10 cellular contexts compared by ENCODE assay signal in genomic region chr2:171327043-171327496, GRCh38.
DNase-seq lines count a peak whose midpoint lies in the region; ATAC-seq and TF ChIP-seq lines count a peak whose summit lies in the region.
"Had no signal": no experiment of that assay in that cellular context is flagged by ENCODE, and none has a peak within 500 bp of the region (broad histone marks: within the 10 kb centered on the region; RNA-seq: fewer than 3 reads in every experiment).

No MANE protein-coding gene starts in this region.

- no peak overlapping the region for H3K4me3 Mint-ChIP-seq in CD4-positive, alpha-beta T cell
- peak overlapping the region; percentile 2 to 8; a peak in 1 of 5 replicates for H3K4me3 Mint-ChIP-seq in H9
- H3K4me3 Mint-ChIP-seq in activated CD4-positive, alpha-beta memory T cell treated with anti-CD3 and anti-CD28 coated beads for 36 hours = no peak overlapping the region
- H3K4me3 Mint-ChIP-seq: neural crest cell had no signal

- peak overlapping the region; percentile 17 for H3K27ac ChIP-seq in CD4-positive, alpha-beta T cell (ENCODE audit: low read depth, low read length)
- H3K27ac ChIP-seq in H9 (ENCODE audit: insufficient read length, low read depth, low read length) = peak overlapping the region; percentile 98
- no peak overlapping the region for H3K27ac ChIP-seq in dorsolateral prefrontal cortex

- no peak overlapping the region for H3K9ac ChIP-seq in H9 (ENCODE audit: extremely low read depth, insufficient read length, low read length)

- no peak for TF ChIP-seq CTCF in CD4-positive, alpha-beta T cell (IDR thresholded peaks at IDR 0.05)
- TF ChIP-seq CTCF in H9 (conservative IDR thresholded peaks at IDR 0.05) (no peak), dorsolateral prefrontal cortex (IDR thresholded peaks at IDR 0.05 in 54 of 56, conservative IDR thresholded peaks at IDR 0.05 in 2 of 56; ENCODE audit: low read depth in 1 of 56, partially characterized antibody in 56 of 56) (no peak)

- intact Hi-C loops in CD4-positive, alpha-beta T cell (cut with DNase I, micrococcal nuclease) = loop anchor here (10.0 kb wide), 3 partner anchors 88 to 352 kb away; partner anchors contain the start of gene TLK1 (in 1 of the 2)
- intact Hi-C loops in activated CD4-positive, alpha-beta memory T cell treated with anti-CD3 and anti-CD28 coated beads for 36 hours (cut with micrococcal nuclease) = no loop called here
- intact Hi-C loops in dorsolateral prefrontal cortex (cut with DNase I) = no loop called here

- no peaks in the 10 kb centered on the region for H3K9me3 ChIP-seq in CD4-positive, alpha-beta T cell (ENCODE audit: control insufficient read depth, low read length)
- H3K9me3 ChIP-seq in H9 (ENCODE audit: control insufficient read depth, low read depth, low read length) = no peaks in the 10 kb centered on the region

- H3K14ac ChIP-seq in H9 (ENCODE audit: insufficient read depth, low read length) = no peak overlapping the region

- H3K56ac ChIP-seq in H9 (ENCODE audit: insufficient read length, low read depth, low read length) = no peak overlapping the region

- H3K23ac ChIP-seq in H9 (ENCODE audit: insufficient read length, low read depth, low read length) = no peak overlapping the region

- no peak for ATAC-seq in CD4-positive, alpha-beta T cell (ENCODE audit: poor library complexity)
- no peak for ATAC-seq in HG03378 (IDR thresholded peaks at IDR 0.05; ENCODE audit: unreplicated experiment)
- ATAC-seq in GM18868 (IDR thresholded peaks at IDR 0.05; ENCODE audit: unreplicated experiment) = no peak

- no peak overlapping the region for H3K4me3 ChIP-seq in dorsolateral prefrontal cortex

- H3K27me3 Mint-ChIP-seq in CD4-positive, alpha-beta T cell = no peaks in the 10 kb centered on the region
- H3K27me3 Mint-ChIP-seq in H9 (ENCODE audit: low read depth) = no peaks in the 10 kb centered on the region; the same call in 1 of the 2 replicates
- H3K27me3 Mint-ChIP-seq in activated CD4-positive, alpha-beta memory T cell treated with anti-CD3 and anti-CD28 coated beads for 36 hours = no peaks in the 10 kb centered on the region

- peaks cover 10% of the 10 kb centered on the region for H3K4me1 ChIP-seq in H9 (ENCODE audit: insufficient read depth, low read length)

- peak overlapping the region; percentile 72 for H3K27ac Mint-ChIP-seq in CD4-positive, alpha-beta T cell
- H3K27ac Mint-ChIP-seq in H9 = peak overlapping the region; percentile 21 to 90 (median 68)
- peak overlapping the region; percentile 54 for H3K27ac Mint-ChIP-seq in activated CD4-positive, alpha-beta memory T cell treated with anti-CD3 and anti-CD28 coated beads for 36 hours

- H4K8ac ChIP-seq in H9 (replicated peaks; ENCODE audit: insufficient read length, low read depth, low read length) = no peak overlapping the region

- no peak overlapping the region for H2BK20ac ChIP-seq in H9 (ENCODE audit: low read depth, low read length, poor library complexity, severe bottlenecking)

- peaks cover 9% of the 10 kb centered on the region for H3K36me3 Mint-ChIP-seq in CD4-positive, alpha-beta T cell (ENCODE audit: low read depth)
- peaks cover 14 to 25% (median 17%) of the 10 kb centered on the region in 3 experiments for H3K36me3 Mint-ChIP-seq in H9 (ENCODE audit: insufficient read depth in 1 of 3, low read depth in 3 of 3)
- H3K36me3 Mint-ChIP-seq in activated CD4-positive, alpha-beta memory T cell treated with anti-CD3 and anti-CD28 coated beads for 36 hours = peaks cover 14% of the 10 kb centered on the region

- peaks cover 49% of the 10 kb centered on the region for H3K4me1 Mint-ChIP-seq in CD4-positive, alpha-beta T cell (ENCODE audit: low read depth)
- peaks cover 40 to 42% of the 10 kb centered on the region in 2 experiments for H3K4me1 Mint-ChIP-seq in H9
- H3K4me1 Mint-ChIP-seq in activated CD4-positive, alpha-beta memory T cell treated with anti-CD3 and anti-CD28 coated beads for 36 hours (ENCODE audit: low read depth) = peaks cover 43% of the 10 kb centered on the region

- no peak overlapping the region for H2AK5ac ChIP-seq in H9 (ENCODE audit: insufficient read length, low read length)

- H2BK12ac ChIP-seq in H9 (ENCODE audit: insufficient read length, low read depth, low read length) = no peak overlapping the region

- H2BK120ac ChIP-seq in H9 (ENCODE audit: low read depth, low read length, poor library complexity, severe bottlenecking) = no peak overlapping the region

- no peak overlapping the region for H3K4ac ChIP-seq in H9 (ENCODE audit: low read depth, low read length)

- H3T11ph ChIP-seq in H9 (ENCODE audit: low read length) = peak overlapping the region; percentile 59

- peak overlapping the region; percentile 12 for H2BK5ac ChIP-seq in H9 (ENCODE audit: insufficient read length, low read length)

- CTCF ChIA-PET in CD4-positive, alpha-beta T cell (lab: Charles Lee) = interaction anchor here (1.0 to 1.3 kb wide), 2 partner anchors 8 to 17 kb away, joined by 4 read pairs; no protein-coding TSS in a partner anchor
- CTCF ChIA-PET in activated CD4-positive, alpha-beta memory T cell treated with anti-CD3 and anti-CD28 coated beads for 36 hours (lab: Charles Lee) = interaction anchor here (0.9 to 1.7 kb wide), 3 partner anchors 8 to 89 kb away, joined by 3 to 12 read pairs (median 4); no protein-coding TSS in a partner anchor

- no peaks in the 10 kb centered on the region for H3K79me1 ChIP-seq in H9 (ENCODE audit: insufficient read depth, low read depth, low read length, poor library complexity, severe bottlenecking)

- POLR2A ChIA-PET in CD4-positive, alpha-beta T cell (lab: Charles Lee) = interaction anchor here (0.9 to 2.6 kb wide), 6 partner anchors 9 to 354 kb away, joined by 3 to 14 read pairs (median 7); partner anchors contain the start of genes DCAF17, METTL8 and TLK1
- POLR2A ChIA-PET in activated CD4-positive, alpha-beta memory T cell treated with anti-CD3 and anti-CD28 coated beads for 36 hours (lab: Charles Lee) = interaction anchor here (0.5 to 4.4 kb wide), 10 partner anchors 8 to 186 kb away, joined by 3 to 16 read pairs (median 4); partner anchors contain the start of genes DCAF17 and METTL8

- no CpG with 5 or more reads among the region's 4 CpGs for WGBS in H9 (ENCODE audit: extremely low coverage, insufficient read length, low lambda C conversion rate)

- DNase-seq in CD4-positive, alpha-beta T cell = no peak
- no peak for DNase-seq in H9
- DNase-seq in activated CD4-positive, alpha-beta memory T cell treated with anti-CD3 and anti-CD28 coated beads for 36 hours = no peak
- DNase-seq in iPS DF 19.7 (ENCODE audit: low read depth, low spot score) = peak; percentile 57
- no peak for DNase-seq in NCI-H748 treated with DMSO at 0.1 percent for 48 hours (lab: John Stamatoyannopoulos, UW)
- no peak for DNase-seq in dorsolateral prefrontal cortex
- DNase-seq: islet precursor cell had no signal

- H2AFZ ChIP-seq in H9 (ENCODE audit: low read length) = no peak overlapping the region

- no peak overlapping the region for H2BK15ac ChIP-seq in H9 (ENCODE audit: low read depth, low read length)

- no peaks in the 10 kb centered on the region for H3K27me3 ChIP-seq in CD4-positive, alpha-beta T cell (ENCODE audit: control insufficient read depth, insufficient read depth, low read length)
- H3K27me3 ChIP-seq in H9 (ENCODE audit: insufficient read depth, low read length) (no peaks in the 10 kb centered on the region), dorsolateral prefrontal cortex (no peaks in the 10 kb centered on the region)

- H3K9me3 Mint-ChIP-seq in CD4-positive, alpha-beta T cell = no peaks in the 10 kb centered on the region
- no peaks in the 10 kb centered on the region for H3K9me3 Mint-ChIP-seq in H9
- H3K9me3 Mint-ChIP-seq in activated CD4-positive, alpha-beta memory T cell treated with anti-CD3 and anti-CD28 coated beads for 36 hours = no peaks in the 10 kb centered on the region
- H3K9me3 Mint-ChIP-seq: neural crest cell had no signal

- no peak overlapping the region for H4K91ac ChIP-seq in H9 (ENCODE audit: insufficient read length, low read depth, low read length)

- H3K4me2 ChIP-seq in H9 (ENCODE audit: insufficient read depth, insufficient read length, low read length) = peak overlapping the region; percentile 32

- H3K18ac ChIP-seq in H9 (ENCODE audit: insufficient read length, low read depth, low read length) = no peak overlapping the region

- no peaks in the 10 kb centered on the region for H3K23me2 ChIP-seq in H9 (ENCODE audit: insufficient read length, low read depth, low read length, poor library complexity, severe bottlenecking)

- no peak overlapping the region for H4K5ac ChIP-seq in H9 (ENCODE audit: insufficient read length, low read depth, low read length)

- no peaks in the 10 kb centered on the region for H4K20me1 ChIP-seq in H9 (ENCODE audit: control insufficient read depth, insufficient read depth, insufficient read length)

- H3K79me2 ChIP-seq in H9 (ENCODE audit: insufficient read depth, low read length) = no peaks in the 10 kb centered on the region

Comparison
In these comparisons a context has a peak if more than half of its experiments do, and no peak if none do; other contexts are left out.
1. H3K27ac ChIP-seq: peak in CD4-positive, alpha-beta T cell (single experiment) and H9 (single experiment); none in dorsolateral prefrontal cortex (0 of 59).
2. H3K4me3 Mint-ChIP-seq: peak in H9 (2 of 2); none in CD4-positive, alpha-beta T cell (single experiment) and activated CD4-positive, alpha-beta memory T cell treated with anti-CD3 and anti-CD28 coated beads for 36 hours (single experiment).
3. intact Hi-C loops: an anchor here in CD4-positive, alpha-beta T cell (10.0 kb wide); none called in activated CD4-positive, alpha-beta memory T cell treated with anti-CD3 and anti-CD28 coated beads for 36 hours and dorsolateral prefrontal cortex.
4. Peak in every context shown above with its lines, with median percentiles within 50 percentile points of each other: H3K27ac Mint-ChIP-seq.